9 cellular contexts compared by ENCODE assay signal in genomic region chr15:99385865-99386264, GRCh38.
A peak's percentile ranks its signal among the peaks of the same experiment; 100 is the strongest.
DNase-seq lines count a peak whose midpoint lies in the region; ATAC-seq and TF ChIP-seq lines count a peak whose summit lies in the region.
"Had no signal": no experiment of that assay in that cellular context is flagged by ENCODE, and none has a peak within 500 bp of the region (broad histone marks: within the 10 kb centered on the region; RNA-seq: fewer than 3 reads in every experiment).

No MANE protein-coding gene starts in this region.

- no peaks in the 10 kb centered on the region for H3K9me3 ChIP-seq in HEK293 (ENCODE audit: control insufficient read depth, insufficient read depth, low read depth, low read length)

- H3K27ac ChIP-seq in HEK293 (ENCODE audit: extremely low read depth, low read depth, low read length): no peak overlapping the region

- H3K27ac Mint-ChIP-seq in activated T-helper 1 cell treated with anti-CD3 and anti-CD28 coated beads, Interleukin-12 subunit alpha, Interleukin-12 subunit beta, Interleukin-2, Interleukin-4 antibody, amounts not matched to agents 30 ng/mL and 10 ng/mL and 1 ng/mL, durations not matched to agents 14 hours and 24 hours and 36 hours: peak overlapping the region; percentile 44
- peak overlapping the region; percentile 57 for H3K27ac Mint-ChIP-seq in stimulated activated memory B cell treated with anti-CD40 and anti-IgM and Interleukin-4, amounts not matched to agents 10 μg/mL and 1 μg/mL and 100 μg/mL, for 72 hours
- H3K27ac Mint-ChIP-seq in activated CD8-positive, alpha-beta memory T cell treated with anti-CD3 and anti-CD28 coated beads, Interleukin-2, amount 10 ng/mL, durations not matched to agents 7 days and 5 days: no peak overlapping the region

- DNase-seq in activated T-helper 1 cell treated with anti-CD3 and anti-CD28 coated beads, Interleukin-12 subunit alpha, Interleukin-12 subunit beta, Interleukin-2, Interleukin-4 antibody, amounts not matched to agents 30 ng/mL and 10 ng/mL and 1 ng/mL, durations not matched to agents 14 hours and 24 hours and 36 hours (ENCODE audit: low spot score): peak; percentile 8
- peak; percentile 85 for DNase-seq in left ventricle myocardium superior
- no peak for DNase-seq in NCI-H1436 (lab: John Stamatoyannopoulos, UW)
- no peak for DNase-seq in activated CD8-positive, alpha-beta memory T cell treated with anti-CD3 and anti-CD28 coated beads, Interleukin-2, amount 10 ng/mL, durations not matched to agents 7 days and 5 days
- DNase-seq: activated CD8-positive, alpha-beta memory T cell treated with anti-CD3 and anti-CD28 coated beads, Interleukin-2, amount 50 U/mL, for 48 hours had no signal

- peaks cover 18% of the 10 kb centered on the region for H3K36me3 Mint-ChIP-seq in activated T-helper 1 cell treated with anti-CD3 and anti-CD28 coated beads, Interleukin-12 subunit alpha, Interleukin-12 subunit beta, Interleukin-2, Interleukin-4 antibody, amounts not matched to agents 30 ng/mL and 10 ng/mL and 1 ng/mL, durations not matched to agents 14 hours and 24 hours and 36 hours (ENCODE audit: low read depth)
- H3K36me3 Mint-ChIP-seq in stimulated activated memory B cell treated with anti-CD40 and anti-IgM and Interleukin-4, amounts not matched to agents 10 μg/mL and 1 μg/mL and 100 μg/mL, for 72 hours: peaks cover 24% of the 10 kb centered on the region
- peaks cover 17% of the 10 kb centered on the region for H3K36me3 Mint-ChIP-seq in activated CD8-positive, alpha-beta memory T cell treated with anti-CD3 and anti-CD28 coated beads, Interleukin-2, amount 10 ng/mL, durations not matched to agents 7 days and 5 days

- CTCF ChIA-PET in HEK293 (lab: Yijun Ruan, JAX): interaction anchor here (0.8 to 2.4 kb wide), 4 partner anchors 15 to 319 kb away, joined by 3 to 13 read pairs (median 6); no protein-coding TSS in a partner anchor
- CTCF ChIA-PET in activated CD8-positive, alpha-beta memory T cell treated with anti-CD3 and anti-CD28 coated beads, Interleukin-2, amount 10 ng/mL, durations not matched to agents 7 days and 5 days (lab: Charles Lee): interaction anchor here (1.1 kb wide), 1 partner anchor 1254 kb away, joined by 5 read pairs; no protein-coding TSS in a partner anchor

- no peak overlapping the region for H3K4me3 Mint-ChIP-seq in activated T-helper 1 cell treated with anti-CD3 and anti-CD28 coated beads, Interleukin-12 subunit alpha, Interleukin-12 subunit beta, Interleukin-2, Interleukin-4 antibody, amounts not matched to agents 30 ng/mL and 10 ng/mL and 1 ng/mL, durations not matched to agents 14 hours and 24 hours and 36 hours
- no peak overlapping the region for H3K4me3 Mint-ChIP-seq in stimulated activated memory B cell treated with anti-CD40 and anti-IgM and Interleukin-4, amounts not matched to agents 10 μg/mL and 1 μg/mL and 100 μg/mL, for 72 hours
- H3K4me3 Mint-ChIP-seq in activated CD8-positive, alpha-beta memory T cell treated with anti-CD3 and anti-CD28 coated beads, Interleukin-2, amount 10 ng/mL, durations not matched to agents 7 days and 5 days: no peak overlapping the region

- H3K4me3 ChIP-seq in HEK293 (ENCODE audit: low read depth, low read length): no peak overlapping the region

- peaks cover 9% of the 10 kb centered on the region for H3K9me3 Mint-ChIP-seq in activated T-helper 1 cell treated with anti-CD3 and anti-CD28 coated beads, Interleukin-12 subunit alpha, Interleukin-12 subunit beta, Interleukin-2, Interleukin-4 antibody, amounts not matched to agents 30 ng/mL and 10 ng/mL and 1 ng/mL, durations not matched to agents 14 hours and 24 hours and 36 hours
- no peaks in the 10 kb centered on the region for H3K9me3 Mint-ChIP-seq in stimulated activated memory B cell treated with anti-CD40 and anti-IgM and Interleukin-4, amounts not matched to agents 10 μg/mL and 1 μg/mL and 100 μg/mL, for 72 hours
- peaks cover 2% of the 10 kb centered on the region for H3K9me3 Mint-ChIP-seq in activated CD8-positive, alpha-beta memory T cell treated with anti-CD3 and anti-CD28 coated beads, Interleukin-2, amount 10 ng/mL, durations not matched to agents 7 days and 5 days (ENCODE audit: low read depth)

- peaks cover 27% of the 10 kb centered on the region for H3K4me1 Mint-ChIP-seq in activated T-helper 1 cell treated with anti-CD3 and anti-CD28 coated beads, Interleukin-12 subunit alpha, Interleukin-12 subunit beta, Interleukin-2, Interleukin-4 antibody, amounts not matched to agents 30 ng/mL and 10 ng/mL and 1 ng/mL, durations not matched to agents 14 hours and 24 hours and 36 hours (ENCODE audit: low read depth)
- no peaks in the 10 kb centered on the region for H3K4me1 Mint-ChIP-seq in stimulated activated memory B cell treated with anti-CD40 and anti-IgM and Interleukin-4, amounts not matched to agents 10 μg/mL and 1 μg/mL and 100 μg/mL, for 72 hours
- H3K4me1 Mint-ChIP-seq in activated CD8-positive, alpha-beta memory T cell treated with anti-CD3 and anti-CD28 coated beads, Interleukin-2, amount 10 ng/mL, durations not matched to agents 7 days and 5 days: peaks cover 5% of the 10 kb centered on the region

- H3K27me3 Mint-ChIP-seq in activated T-helper 1 cell treated with anti-CD3 and anti-CD28 coated beads, Interleukin-12 subunit alpha, Interleukin-12 subunit beta, Interleukin-2, Interleukin-4 antibody, amounts not matched to agents 30 ng/mL and 10 ng/mL and 1 ng/mL, durations not matched to agents 14 hours and 24 hours and 36 hours (ENCODE audit: insufficient read depth): no peaks in the 10 kb centered on the region
- no peaks in the 10 kb centered on the region for H3K27me3 Mint-ChIP-seq in stimulated activated memory B cell treated with anti-CD40 and anti-IgM and Interleukin-4, amounts not matched to agents 10 μg/mL and 1 μg/mL and 100 μg/mL, for 72 hours
- H3K27me3 Mint-ChIP-seq in activated CD8-positive, alpha-beta memory T cell treated with anti-CD3 and anti-CD28 coated beads, Interleukin-2, amount 10 ng/mL, durations not matched to agents 7 days and 5 days: no peaks in the 10 kb centered on the region

- no peak for TF ChIP-seq CTCF in HEK293 (tag by site-specific recombination; IDR thresholded peaks at IDR 0.05)

- ATAC-seq in left ventricle myocardium superior (peak; percentile 97), GM19467 (IDR thresholded peaks at IDR 0.05; ENCODE audit: unreplicated experiment) (no peak), GM18519 (IDR thresholded peaks at IDR 0.05; ENCODE audit: low FRiP score, unreplicated experiment) (no peak)
- no peak for ATAC-seq in stimulated activated memory B cell treated with anti-CD40 and anti-IgM and Interleukin-4, amounts not matched to agents 10 μg/mL and 1 μg/mL and 100 μg/mL, for 72 hours
- no peak for ATAC-seq in activated CD8-positive, alpha-beta memory T cell treated with anti-CD3 and anti-CD28 coated beads, Interleukin-2, amount 10 ng/mL, durations not matched to agents 7 days and 5 days

- no peaks in the 10 kb centered on the region for H3K4me1 ChIP-seq in HEK293 (ENCODE audit: control insufficient read depth, insufficient read depth, low read length)

- intact Hi-C loops in activated T-helper 1 cell treated with anti-CD3 and anti-CD28 coated beads, Interleukin-12 subunit alpha, Interleukin-12 subunit beta, Interleukin-2, Interleukin-4 antibody, amounts not matched to agents 30 ng/mL and 10 ng/mL and 1 ng/mL, durations not matched to agents 14 hours and 24 hours and 36 hours (cut with micrococcal nuclease): no loop called here
- intact Hi-C loops in left ventricle myocardium superior (cut with micrococcal nuclease): no loop called here

- POLR2A ChIA-PET in HEK293 (lab: Yijun Ruan, JAX): no interaction called here

- H3K36me3 ChIP-seq in HEK293 (ENCODE audit: control insufficient read depth in 2 of 2, insufficient read depth in 1 of 2, low read length in 2 of 2): peaks cover 0 to 3% of the 10 kb centered on the region in 2 experiments; a peak in 1 of 3 replicates

TF ChIP-seq in HEK293, 187 proteins besides CTCF, POLR2A, EP300 and RAD21:
- TF ChIP-seq ZNF747 (tag by site-specific recombination; IDR thresholded peaks at IDR 0.05) (no peak), ZNF561 (tag by site-specific recombination; IDR thresholded peaks at IDR 0.05; ENCODE audit: borderline replicate concordance) (no peak), ZNF521 (tag by site-specific recombination; IDR thresholded peaks at IDR 0.05) (no peak), ZFP37 (tag by site-specific recombination; IDR thresholded peaks at IDR 0.05) (no peak), ZNF701 (tag by site-specific recombination; IDR thresholded peaks at IDR 0.05) (no peak), ZIC2 (tag by site-specific recombination; IDR thresholded peaks at IDR 0.05) (0 out of 2 replicates have a peak, but pooled peaks have one; percentile 21), PRDM1 (tag by site-specific recombination; IDR thresholded peaks at IDR 0.05) (no peak)
- TF ChIP-seq, protein P1, sequence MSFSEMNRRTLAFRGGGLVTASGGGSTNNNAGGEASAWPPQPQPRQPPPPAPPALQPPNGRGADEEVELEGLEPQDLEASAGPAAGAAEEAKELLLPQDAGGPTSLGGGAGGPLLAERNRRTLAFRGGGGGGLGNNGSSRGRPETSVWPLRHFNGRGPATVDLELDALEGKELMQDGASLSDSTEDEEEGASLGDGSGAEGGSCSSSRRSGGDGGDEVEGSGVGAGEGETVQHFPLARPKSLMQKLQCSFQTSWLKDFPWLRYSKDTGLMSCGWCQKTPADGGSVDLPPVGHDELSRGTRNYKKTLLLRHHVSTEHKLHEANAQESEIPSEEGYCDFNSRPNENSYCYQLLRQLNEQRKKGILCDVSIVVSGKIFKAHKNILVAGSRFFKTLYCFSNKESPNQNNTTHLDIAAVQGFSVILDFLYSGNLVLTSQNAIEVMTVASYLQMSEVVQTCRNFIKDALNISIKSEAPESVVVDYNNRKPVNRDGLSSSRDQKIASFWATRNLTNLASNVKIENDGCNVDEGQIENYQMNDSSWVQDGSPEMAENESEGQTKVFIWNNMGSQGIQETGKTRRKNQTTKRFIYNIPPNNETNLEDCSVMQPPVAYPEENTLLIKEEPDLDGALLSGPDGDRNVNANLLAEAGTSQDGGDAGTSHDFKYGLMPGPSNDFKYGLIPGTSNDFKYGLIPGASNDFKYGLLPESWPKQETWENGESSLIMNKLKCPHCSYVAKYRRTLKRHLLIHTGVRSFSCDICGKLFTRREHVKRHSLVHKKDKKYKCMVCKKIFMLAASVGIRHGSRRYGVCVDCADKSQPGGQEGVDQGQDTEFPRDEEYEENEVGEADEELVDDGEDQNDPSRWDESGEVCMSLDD (tag by site-specific recombination; IDR thresholded peaks at IDR 0.05): no peak
TF ChIP-seq in HEK293: peak in this region for 1.

Comparison
In these comparisons a context has a peak if more than half of its experiments do, and no peak if none do; other contexts are left out.
1. DNase-seq: peak in activated T-helper 1 cell treated with anti-CD3 and anti-CD28 coated beads, Interleukin-12 subunit alpha, Interleukin-12 subunit beta, Interleukin-2, Interleukin-4 antibody, amounts not matched to agents 30 ng/mL and 10 ng/mL and 1 ng/mL, durations not matched to agents 14 hours and 24 hours and 36 hours (single experiment) and left ventricle myocardium superior (single experiment); none in NCI-H1436 (single experiment) and activated CD8-positive, alpha-beta memory T cell treated with anti-CD3 and anti-CD28 coated beads, Interleukin-2, amount 10 ng/mL, durations not matched to agents 7 days and 5 days (single experiment).